Comparison of ENCODE assay signal across 2 cellular contexts in the genomic region with DNA sequence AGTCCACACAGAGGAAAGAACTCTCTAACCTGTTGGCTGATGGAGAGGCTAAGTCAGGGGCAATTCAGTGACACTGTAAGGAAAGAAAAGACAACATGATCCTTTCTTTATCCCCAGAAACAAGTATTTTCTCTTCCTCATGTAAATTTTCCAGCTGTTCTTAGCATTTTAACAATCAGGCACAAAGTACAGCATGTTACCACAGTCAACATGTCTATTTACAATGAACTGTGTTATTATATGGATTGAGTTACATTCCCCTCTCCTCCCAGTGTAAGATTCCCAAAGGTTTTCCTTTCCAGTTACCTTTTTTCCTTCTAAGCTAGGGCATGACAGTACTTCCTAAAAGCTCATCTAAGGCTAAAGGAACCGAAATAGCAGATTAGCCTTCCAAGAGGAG.
TF ChIP-seq lines count a peak whose summit lies in the region.

No MANE protein-coding gene starts in this region.

TF ChIP-seq in HEK293, 187 proteins besides CTCF, POLR2A, EP300 and RAD21 (continued from another document):
- TF ChIP-seq, protein P1, sequence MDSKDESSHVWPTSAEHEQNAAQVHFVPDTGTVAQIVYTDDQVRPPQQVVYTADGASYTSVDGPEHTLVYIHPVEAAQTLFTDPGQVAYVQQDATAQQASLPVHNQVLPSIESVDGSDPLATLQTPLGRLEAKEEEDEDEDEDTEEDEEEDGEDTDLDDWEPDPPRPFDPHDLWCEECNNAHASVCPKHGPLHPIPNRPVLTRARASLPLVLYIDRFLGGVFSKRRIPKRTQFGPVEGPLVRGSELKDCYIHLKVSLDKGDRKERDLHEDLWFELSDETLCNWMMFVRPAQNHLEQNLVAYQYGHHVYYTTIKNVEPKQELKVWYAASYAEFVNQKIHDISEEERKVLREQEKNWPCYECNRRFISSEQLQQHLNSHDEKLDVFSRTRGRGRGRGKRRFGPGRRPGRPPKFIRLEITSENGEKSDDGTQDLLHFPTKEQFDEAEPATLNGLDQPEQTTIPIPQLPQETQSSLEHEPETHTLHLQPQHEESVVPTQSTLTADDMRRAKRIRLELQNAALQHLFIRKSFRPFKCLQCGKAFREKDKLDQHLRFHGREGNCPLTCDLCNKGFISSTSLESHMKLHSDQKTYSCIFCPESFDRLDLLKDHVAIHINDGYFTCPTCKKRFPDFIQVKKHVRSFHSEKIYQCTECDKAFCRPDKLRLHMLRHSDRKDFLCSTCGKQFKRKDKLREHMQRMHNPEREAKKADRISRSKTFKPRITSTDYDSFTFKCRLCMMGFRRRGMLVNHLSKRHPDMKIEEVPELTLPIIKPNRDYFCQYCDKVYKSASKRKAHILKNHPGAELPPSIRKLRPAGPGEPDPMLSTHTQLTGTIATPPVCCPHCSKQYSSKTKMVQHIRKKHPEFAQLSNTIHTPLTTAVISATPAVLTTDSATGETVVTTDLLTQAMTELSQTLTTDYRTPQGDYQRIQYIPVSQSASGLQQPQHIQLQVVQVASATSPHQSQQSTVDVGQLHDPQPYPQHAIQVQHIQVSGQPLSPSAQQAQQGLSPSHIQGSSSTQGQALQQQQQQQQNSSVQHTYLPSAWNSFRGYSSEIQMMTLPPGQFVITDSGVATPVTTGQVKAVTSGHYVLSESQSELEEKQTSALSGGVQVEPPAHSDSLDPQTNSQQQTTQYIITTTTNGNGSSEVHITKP (tag by site-specific recombination; IDR thresholded peaks at IDR 0.05) = 0 out of 2 replicates have a peak, but pooled peaks have one; percentile 9
- TF ChIP-seq SCRT2 (tag by site-specific recombination; IDR thresholded peaks at IDR 0.05) (peak; percentile 32; the same call in 1 of the 2 replicates), SP7 (tag by site-specific recombination; IDR thresholded peaks at IDR 0.05) (peak; percentile 89), ZNF664 (tag by site-specific recombination; IDR thresholded peaks at IDR 0.05) (no peak)
TF ChIP-seq in HEK293: peak in this region for 4.

TF ChIP-seq in WTC11, 78 proteins besides CTCF, POLR2A, EP300 and RAD21 (continued from another document):
- TF ChIP-seq, protein P2, sequence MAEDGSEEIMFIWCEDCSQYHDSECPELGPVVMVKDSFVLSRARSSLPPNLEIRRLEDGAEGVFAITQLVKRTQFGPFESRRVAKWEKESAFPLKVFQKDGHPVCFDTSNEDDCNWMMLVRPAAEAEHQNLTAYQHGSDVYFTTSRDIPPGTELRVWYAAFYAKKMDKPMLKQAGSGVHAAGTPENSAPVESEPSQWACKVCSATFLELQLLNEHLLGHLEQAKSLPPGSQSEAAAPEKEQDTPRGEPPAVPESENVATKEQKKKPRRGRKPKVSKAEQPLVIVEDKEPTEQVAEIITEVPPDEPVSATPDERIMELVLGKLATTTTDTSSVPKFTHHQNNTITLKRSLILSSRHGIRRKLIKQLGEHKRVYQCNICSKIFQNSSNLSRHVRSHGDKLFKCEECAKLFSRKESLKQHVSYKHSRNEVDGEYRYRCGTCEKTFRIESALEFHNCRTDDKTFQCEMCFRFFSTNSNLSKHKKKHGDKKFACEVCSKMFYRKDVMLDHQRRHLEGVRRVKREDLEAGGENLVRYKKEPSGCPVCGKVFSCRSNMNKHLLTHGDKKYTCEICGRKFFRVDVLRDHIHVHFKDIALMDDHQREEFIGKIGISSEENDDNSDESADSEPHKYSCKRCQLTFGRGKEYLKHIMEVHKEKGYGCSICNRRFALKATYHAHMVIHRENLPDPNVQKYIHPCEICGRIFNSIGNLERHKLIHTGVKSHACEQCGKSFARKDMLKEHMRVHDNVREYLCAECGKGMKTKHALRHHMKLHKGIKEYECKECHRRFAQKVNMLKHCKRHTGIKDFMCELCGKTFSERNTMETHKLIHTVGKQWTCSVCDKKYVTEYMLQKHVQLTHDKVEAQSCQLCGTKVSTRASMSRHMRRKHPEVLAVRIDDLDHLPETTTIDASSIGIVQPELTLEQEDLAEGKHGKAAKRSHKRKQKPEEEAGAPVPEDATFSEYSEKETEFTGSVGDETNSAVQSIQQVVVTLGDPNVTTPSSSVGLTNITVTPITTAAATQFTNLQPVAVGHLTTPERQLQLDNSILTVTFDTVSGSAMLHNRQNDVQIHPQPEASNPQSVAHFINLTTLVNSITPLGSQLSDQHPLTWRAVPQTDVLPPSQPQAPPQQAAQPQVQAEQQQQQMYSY (CRISPR knock-in tag; IDR thresholded peaks at IDR 0.05) = no peak
- TF ChIP-seq RORB (CRISPR knock-in tag; IDR thresholded peaks at IDR 0.05) (no peak), SOX15 (CRISPR knock-in tag; IDR thresholded peaks at IDR 0.05) (no peak), ZNF423 (CRISPR knock-in tag; IDR thresholded peaks at IDR 0.05) (no peak), FOXJ3 (CRISPR knock-in tag; IDR thresholded peaks at IDR 0.05; ENCODE audit: borderline replicate concordance) (no peak), ZBTB21 (CRISPR knock-in tag; IDR thresholded peaks at IDR 0.05; ENCODE audit: borderline replicate concordance) (no peak)
- TF ChIP-seq, protein P3, sequence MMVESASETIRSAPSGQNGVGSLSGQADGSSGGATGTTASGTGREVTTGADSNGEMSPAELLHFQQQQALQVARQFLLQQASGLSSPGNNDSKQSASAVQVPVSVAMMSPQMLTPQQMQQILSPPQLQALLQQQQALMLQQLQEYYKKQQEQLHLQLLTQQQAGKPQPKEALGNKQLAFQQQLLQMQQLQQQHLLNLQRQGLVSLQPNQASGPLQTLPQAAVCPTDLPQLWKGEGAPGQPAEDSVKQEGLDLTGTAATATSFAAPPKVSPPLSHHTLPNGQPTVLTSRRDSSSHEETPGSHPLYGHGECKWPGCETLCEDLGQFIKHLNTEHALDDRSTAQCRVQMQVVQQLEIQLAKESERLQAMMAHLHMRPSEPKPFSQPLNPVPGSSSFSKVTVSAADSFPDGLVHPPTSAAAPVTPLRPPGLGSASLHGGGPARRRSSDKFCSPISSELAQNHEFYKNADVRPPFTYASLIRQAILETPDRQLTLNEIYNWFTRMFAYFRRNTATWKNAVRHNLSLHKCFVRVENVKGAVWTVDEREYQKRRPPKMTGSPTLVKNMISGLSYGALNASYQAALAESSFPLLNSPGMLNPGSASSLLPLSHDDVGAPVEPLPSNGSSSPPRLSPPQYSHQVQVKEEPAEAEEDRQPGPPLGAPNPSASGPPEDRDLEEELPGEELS (CRISPR knock-in tag; IDR thresholded peaks at IDR 0.05) = no peak
- TF ChIP-seq, protein P4, sequence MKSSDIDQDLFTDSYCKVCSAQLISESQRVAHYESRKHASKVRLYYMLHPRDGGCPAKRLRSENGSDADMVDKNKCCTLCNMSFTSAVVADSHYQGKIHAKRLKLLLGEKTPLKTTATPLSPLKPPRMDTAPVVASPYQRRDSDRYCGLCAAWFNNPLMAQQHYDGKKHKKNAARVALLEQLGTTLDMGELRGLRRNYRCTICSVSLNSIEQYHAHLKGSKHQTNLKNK (CRISPR knock-in tag; IDR thresholded peaks at IDR 0.05) = no peak
- TF ChIP-seq, protein P5, sequence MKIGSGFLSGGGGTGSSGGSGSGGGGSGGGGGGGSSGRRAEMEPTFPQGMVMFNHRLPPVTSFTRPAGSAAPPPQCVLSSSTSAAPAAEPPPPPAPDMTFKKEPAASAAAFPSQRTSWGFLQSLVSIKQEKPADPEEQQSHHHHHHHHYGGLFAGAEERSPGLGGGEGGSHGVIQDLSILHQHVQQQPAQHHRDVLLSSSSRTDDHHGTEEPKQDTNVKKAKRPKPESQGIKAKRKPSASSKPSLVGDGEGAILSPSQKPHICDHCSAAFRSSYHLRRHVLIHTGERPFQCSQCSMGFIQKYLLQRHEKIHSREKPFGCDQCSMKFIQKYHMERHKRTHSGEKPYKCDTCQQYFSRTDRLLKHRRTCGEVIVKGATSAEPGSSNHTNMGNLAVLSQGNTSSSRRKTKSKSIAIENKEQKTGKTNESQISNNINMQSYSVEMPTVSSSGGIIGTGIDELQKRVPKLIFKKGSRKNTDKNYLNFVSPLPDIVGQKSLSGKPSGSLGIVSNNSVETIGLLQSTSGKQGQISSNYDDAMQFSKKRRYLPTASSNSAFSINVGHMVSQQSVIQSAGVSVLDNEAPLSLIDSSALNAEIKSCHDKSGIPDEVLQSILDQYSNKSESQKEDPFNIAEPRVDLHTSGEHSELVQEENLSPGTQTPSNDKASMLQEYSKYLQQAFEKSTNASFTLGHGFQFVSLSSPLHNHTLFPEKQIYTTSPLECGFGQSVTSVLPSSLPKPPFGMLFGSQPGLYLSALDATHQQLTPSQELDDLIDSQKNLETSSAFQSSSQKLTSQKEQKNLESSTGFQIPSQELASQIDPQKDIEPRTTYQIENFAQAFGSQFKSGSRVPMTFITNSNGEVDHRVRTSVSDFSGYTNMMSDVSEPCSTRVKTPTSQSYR (CRISPR knock-in tag; IDR thresholded peaks at IDR 0.05) = no peak
- TF ChIP-seq, protein P6, sequence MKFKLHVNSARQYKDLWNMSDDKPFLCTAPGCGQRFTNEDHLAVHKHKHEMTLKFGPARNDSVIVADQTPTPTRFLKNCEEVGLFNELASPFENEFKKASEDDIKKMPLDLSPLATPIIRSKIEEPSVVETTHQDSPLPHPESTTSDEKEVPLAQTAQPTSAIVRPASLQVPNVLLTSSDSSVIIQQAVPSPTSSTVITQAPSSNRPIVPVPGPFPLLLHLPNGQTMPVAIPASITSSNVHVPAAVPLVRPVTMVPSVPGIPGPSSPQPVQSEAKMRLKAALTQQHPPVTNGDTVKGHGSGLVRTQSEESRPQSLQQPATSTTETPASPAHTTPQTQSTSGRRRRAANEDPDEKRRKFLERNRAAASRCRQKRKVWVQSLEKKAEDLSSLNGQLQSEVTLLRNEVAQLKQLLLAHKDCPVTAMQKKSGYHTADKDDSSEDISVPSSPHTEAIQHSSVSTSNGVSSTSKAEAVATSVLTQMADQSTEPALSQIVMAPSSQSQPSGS (CRISPR knock-in tag; IDR thresholded peaks at IDR 0.05; ENCODE audit: borderline replicate concordance, low read depth) = no peak
- TF ChIP-seq, protein P7, sequence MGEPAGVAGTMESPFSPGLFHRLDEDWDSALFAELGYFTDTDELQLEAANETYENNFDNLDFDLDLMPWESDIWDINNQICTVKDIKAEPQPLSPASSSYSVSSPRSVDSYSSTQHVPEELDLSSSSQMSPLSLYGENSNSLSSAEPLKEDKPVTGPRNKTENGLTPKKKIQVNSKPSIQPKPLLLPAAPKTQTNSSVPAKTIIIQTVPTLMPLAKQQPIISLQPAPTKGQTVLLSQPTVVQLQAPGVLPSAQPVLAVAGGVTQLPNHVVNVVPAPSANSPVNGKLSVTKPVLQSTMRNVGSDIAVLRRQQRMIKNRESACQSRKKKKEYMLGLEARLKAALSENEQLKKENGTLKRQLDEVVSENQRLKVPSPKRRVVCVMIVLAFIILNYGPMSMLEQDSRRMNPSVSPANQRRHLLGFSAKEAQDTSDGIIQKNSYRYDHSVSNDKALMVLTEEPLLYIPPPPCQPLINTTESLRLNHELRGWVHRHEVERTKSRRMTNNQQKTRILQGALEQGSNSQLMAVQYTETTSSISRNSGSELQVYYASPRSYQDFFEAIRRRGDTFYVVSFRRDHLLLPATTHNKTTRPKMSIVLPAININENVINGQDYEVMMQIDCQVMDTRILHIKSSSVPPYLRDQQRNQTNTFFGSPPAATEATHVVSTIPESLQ (CRISPR knock-in tag; IDR thresholded peaks at IDR 0.05) = no peak
- TF ChIP-seq, protein P8, sequence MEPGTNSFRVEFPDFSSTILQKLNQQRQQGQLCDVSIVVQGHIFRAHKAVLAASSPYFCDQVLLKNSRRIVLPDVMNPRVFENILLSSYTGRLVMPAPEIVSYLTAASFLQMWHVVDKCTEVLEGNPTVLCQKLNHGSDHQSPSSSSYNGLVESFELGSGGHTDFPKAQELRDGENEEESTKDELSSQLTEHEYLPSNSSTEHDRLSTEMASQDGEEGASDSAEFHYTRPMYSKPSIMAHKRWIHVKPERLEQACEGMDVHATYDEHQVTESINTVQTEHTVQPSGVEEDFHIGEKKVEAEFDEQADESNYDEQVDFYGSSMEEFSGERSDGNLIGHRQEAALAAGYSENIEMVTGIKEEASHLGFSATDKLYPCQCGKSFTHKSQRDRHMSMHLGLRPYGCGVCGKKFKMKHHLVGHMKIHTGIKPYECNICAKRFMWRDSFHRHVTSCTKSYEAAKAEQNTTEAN (CRISPR knock-in tag; IDR thresholded peaks at IDR 0.05) = no peak
